ENCODE assay signal across 17 cellular contexts in the genomic region with DNA sequence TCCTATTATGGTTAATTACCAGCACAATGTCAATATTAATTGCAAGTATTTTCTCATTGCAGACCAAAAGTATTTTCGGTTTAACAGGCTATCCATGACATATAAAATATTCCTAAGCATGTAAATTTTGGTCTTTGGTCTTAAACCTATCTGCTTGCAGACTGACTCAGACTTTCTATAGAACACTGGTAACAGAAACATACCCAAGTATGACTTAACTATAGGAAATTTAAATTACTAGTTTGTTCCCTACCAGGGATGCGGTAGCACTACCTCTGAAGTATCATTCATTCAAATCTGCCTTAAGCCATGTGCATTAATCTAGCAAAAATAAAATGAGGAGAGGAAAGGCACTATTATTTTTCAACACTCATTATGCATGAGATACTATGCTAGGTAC. TPM values are rescaled to one million over a fixed set of nuclear protein-coding genes. Genes with fewer than 3 reads are reported as not detected.
DNase-seq lines count a peak whose midpoint lies in the region; ATAC-seq and TF ChIP-seq lines count a peak whose summit lies in the region.
"Had no signal": no experiment of that assay in that cellular context is flagged by ENCODE, and none has a peak within 500 bp of the region (broad histone marks: within the 10 kb centered on the region; RNA-seq: fewer than 3 reads in every experiment).

No MANE protein-coding gene starts in this region.

- peak overlapping the region; percentile 71 for H3K27ac Mint-ChIP-seq in activated naive CD8-positive, alpha-beta T cell
- H3K27ac Mint-ChIP-seq in stimulated activated naive B cell treated with anti-CD40 and anti-IgM and Interleukin-4, amounts not matched to agents 10 μg/mL and 1 μg/mL and 100 μg/mL, for 72 hours, result peak overlapping the region; percentile 56
- no peak overlapping the region for H3K27ac Mint-ChIP-seq in CD8-positive, alpha-beta T cell

- peaks cover 46% of the 10 kb centered on the region for H3K79me2 ChIP-seq in DND-41 (ENCODE audit: insufficient read depth, low read length)

- intact Hi-C loops in CD8-positive, alpha-beta T cell (cut with DNase I, micrococcal nuclease), result loop anchor here in 1 of 2 experiments (10.0 kb wide), 1 partner anchor 1258 kb away; the partner anchor contains the start of gene TP53BP2

- H3K36me3 ChIP-seq in DND-41 (ENCODE audit: insufficient read depth, low read length), result peaks cover 43% of the 10 kb centered on the region
- H3K36me3 ChIP-seq in CD8-positive, alpha-beta T cell (ENCODE audit: insufficient read depth, low read length), result no peaks in the 10 kb centered on the region

- no peaks in the 10 kb centered on the region for H3K27me3 Mint-ChIP-seq in activated T-cell treated with anti-CD3 and anti-CD28 coated beads, Interleukin-2, amount 50 U/mL, for 4 hours (ENCODE audit: low read depth)
- no peaks in the 10 kb centered on the region for H3K27me3 Mint-ChIP-seq in activated naive CD8-positive, alpha-beta T cell
- no peaks in the 10 kb centered on the region for H3K27me3 Mint-ChIP-seq in stimulated activated naive B cell treated with anti-CD40 and anti-IgM and Interleukin-4, amounts not matched to agents 10 μg/mL and 1 μg/mL and 100 μg/mL, for 72 hours
- H3K27me3 Mint-ChIP-seq in CD8-positive, alpha-beta T cell (ENCODE audit: low read depth), result no peaks in the 10 kb centered on the region
- H3K27me3 Mint-ChIP-seq: CD8-positive, alpha-beta memory T cell had no signal

- H3K4me1 Mint-ChIP-seq in activated T-cell treated with anti-CD3 and anti-CD28 coated beads, Interleukin-2, amount 50 U/mL, for 4 hours (ENCODE audit: low read depth), result peaks cover 59% of the 10 kb centered on the region
- H3K4me1 Mint-ChIP-seq in activated naive CD8-positive, alpha-beta T cell (ENCODE audit: low read depth), result peaks cover 55% of the 10 kb centered on the region
- H3K4me1 Mint-ChIP-seq in stimulated activated naive B cell treated with anti-CD40 and anti-IgM and Interleukin-4, amounts not matched to agents 10 μg/mL and 1 μg/mL and 100 μg/mL, for 72 hours, result peaks cover 35 to 75% of the 10 kb centered on the region in 2 donors
- peaks cover 54% of the 10 kb centered on the region for H3K4me1 Mint-ChIP-seq in CD8-positive, alpha-beta T cell (ENCODE audit: low read depth)

- H3K9ac ChIP-seq in DND-41 (ENCODE audit: low read depth, low read length), result no peak overlapping the region

- TF ChIP-seq CTCF in DND-41 (IDR thresholded peaks at IDR 0.05; ENCODE audit: borderline replicate concordance, extremely low read depth, low read length, poor library complexity, severe bottlenecking), result no peak
- no peak for TF ChIP-seq CTCF in CD8-positive, alpha-beta T cell (IDR thresholded peaks at IDR 0.05)

- no peak overlapping the region for H3K4me3 ChIP-seq in DND-41 (ENCODE audit: low read depth in 1 of 2, low read length in 2 of 2)
- H3K4me3 ChIP-seq in CD8-positive, alpha-beta T cell (ENCODE audit: low read depth, low read length), result no peak overlapping the region
- H3K4me3 ChIP-seq: K562 had no signal

- POLR2A ChIA-PET in CD8-positive, alpha-beta T cell (lab: Charles Lee), result no interaction called here

- CTCF ChIA-PET in CD8-positive, alpha-beta T cell (lab: Charles Lee), result no interaction called here

- peaks cover 44% of the 10 kb centered on the region for H3K36me3 Mint-ChIP-seq in activated T-cell treated with anti-CD3 and anti-CD28 coated beads, Interleukin-2, amount 50 U/mL, for 4 hours (ENCODE audit: insufficient read depth)
- peaks cover 20% of the 10 kb centered on the region for H3K36me3 Mint-ChIP-seq in activated naive CD8-positive, alpha-beta T cell
- H3K36me3 Mint-ChIP-seq in stimulated activated naive B cell treated with anti-CD40 and anti-IgM and Interleukin-4, amounts not matched to agents 10 μg/mL and 1 μg/mL and 100 μg/mL, for 72 hours, result peaks cover 17 to 34% of the 10 kb centered on the region in 2 donors
- peaks cover 59% of the 10 kb centered on the region for H3K36me3 Mint-ChIP-seq in CD8-positive, alpha-beta T cell

- H3K4me2 ChIP-seq in DND-41 (ENCODE audit: insufficient read depth, low read length), result peak overlapping the region; percentile 25; the same call in 1 of the 2 replicates

- no peaks in the 10 kb centered on the region for H3K9me3 ChIP-seq in DND-41 (ENCODE audit: insufficient read depth, low read length, severe bottlenecking)
- no peaks in the 10 kb centered on the region for H3K9me3 ChIP-seq in CD8-positive, alpha-beta T cell (ENCODE audit: low read length)

- H3K9me3 Mint-ChIP-seq in activated T-cell treated with anti-CD3 and anti-CD28 coated beads, Interleukin-2, amount 50 U/mL, for 4 hours, result no peaks in the 10 kb centered on the region
- no peaks in the 10 kb centered on the region for H3K9me3 Mint-ChIP-seq in activated naive CD8-positive, alpha-beta T cell (ENCODE audit: low read depth)
- peaks cover 2 to 5% of the 10 kb centered on the region in 2 donors for H3K9me3 Mint-ChIP-seq in stimulated activated naive B cell treated with anti-CD40 and anti-IgM and Interleukin-4, amounts not matched to agents 10 μg/mL and 1 μg/mL and 100 μg/mL, for 72 hours
- no peaks in the 10 kb centered on the region for H3K9me3 Mint-ChIP-seq in CD8-positive, alpha-beta T cell
- H3K9me3 Mint-ChIP-seq: CD8-positive, alpha-beta memory T cell had no signal

- no peak for ATAC-seq in activated T-cell treated with anti-CD3 and anti-CD28 coated beads, Interleukin-2, amount 50 U/mL, for 4 hours
- no peak for ATAC-seq in DND-41 (ENCODE audit: insufficient read depth, low read depth)
- no peak for ATAC-seq in stimulated activated naive B cell treated with anti-CD40 and anti-IgM and Interleukin-4, amounts not matched to agents 10 μg/mL and 1 μg/mL and 100 μg/mL, for 72 hours (replicated peaks)
- no peak for ATAC-seq in CD8-positive, alpha-beta T cell
- ATAC-seq: K562 had no signal

- H3K4me3 Mint-ChIP-seq in activated T-cell treated with anti-CD3 and anti-CD28 coated beads, Interleukin-2, amount 50 U/mL, for 4 hours, result peak overlapping the region; percentile 43
- peak overlapping the region; percentile 40 for H3K4me3 Mint-ChIP-seq in activated naive CD8-positive, alpha-beta T cell
- no peak overlapping the region for H3K4me3 Mint-ChIP-seq in stimulated activated naive B cell treated with anti-CD40 and anti-IgM and Interleukin-4, amounts not matched to agents 10 μg/mL and 1 μg/mL and 100 μg/mL, for 72 hours
- H3K4me3 Mint-ChIP-seq in CD8-positive, alpha-beta T cell, result no peak overlapping the region

- H3K27me3 ChIP-seq in DND-41 (ENCODE audit: insufficient read depth, low read length, poor library complexity), result no peaks in the 10 kb centered on the region
- H3K27me3 ChIP-seq in CD8-positive, alpha-beta T cell (ENCODE audit: insufficient read depth, low read length), result no peaks in the 10 kb centered on the region

- DNase-seq in activated T-cell treated with anti-CD3 and anti-CD28 coated beads, Interleukin-2, amount 50 U/mL, for 4 hours, result no peak
- DNase-seq in activated T-cell treated with anti-CD3 and anti-CD28 coated beads for 4 hours (no peak), DND-41 (no peak), NCI-H524 treated with DMSO at 0.1 percent for 48 hours (lab: John Stamatoyannopoulos, UW) (no peak)
- DNase-seq in stimulated activated naive B cell treated with anti-CD40 and anti-IgM and Interleukin-4, amounts not matched to agents 10 μg/mL and 1 μg/mL and 100 μg/mL, for 72 hours, result no peak
- no peak for DNase-seq in CD8-positive, alpha-beta T cell
- DNase-seq: CD8-positive, alpha-beta memory T cell; DMS 273 treated with DMSO at 0.1 percent for 48 hours; GOT3; NCI-H1105; NCI-H187; NCI-H446; NCI-H82; SHP77 treated with DMSO at 0.1 percent for 48 hours had no signal

- H2AFZ ChIP-seq in DND-41 (ENCODE audit: low read depth, low read length), result no peak overlapping the region

- no peaks in the 10 kb centered on the region for H4K20me1 ChIP-seq in DND-41 (ENCODE audit: insufficient read depth, low read length)

- peaks cover 42% of the 10 kb centered on the region for H3K4me1 ChIP-seq in DND-41 (ENCODE audit: insufficient read depth, low read length)
- H3K4me1 ChIP-seq in CD8-positive, alpha-beta T cell (ENCODE audit: insufficient read depth, low read length), result peaks cover 11% of the 10 kb centered on the region

- no peak overlapping the region for H3K27ac ChIP-seq in DND-41 (ENCODE audit: low read length)
- no peak overlapping the region for H3K27ac ChIP-seq in CD8-positive, alpha-beta T cell (ENCODE audit: low read depth, low read length)

RNA-seq across cellular contexts. Expression of gene TAF1A, which starts 2.9 kb away (rescaled TPM):
- 10 to 100 TPM; 24.8 to 34.3 (median 30.8) TPM for total RNA-seq in activated T-cell treated with anti-CD3 and anti-CD28 coated beads, Interleukin-2, amount 50 U/mL, for 4 hours
- total RNA-seq in CD8-positive, alpha-beta T cell, result 1 to 10 TPM; 5.3 to 5.6 TPM

RNA-seq across cellular contexts. Expression of gene MIA3, which starts 31.1 kb away (rescaled TPM):
- total RNA-seq in activated T-cell treated with anti-CD3 and anti-CD28 coated beads, Interleukin-2, amount 50 U/mL, for 4 hours, result 10 to 100 TPM; 33.4 to 39.1 (median 35.4) TPM
- 100 to 1,000 TPM; 132 to 144 TPM for total RNA-seq in CD8-positive, alpha-beta T cell

RNA-seq across cellular contexts. Expression of gene HHIPL2, which starts 38.9 kb away (rescaled TPM):
- 1 to 10 TPM; 1.6 to 1.7 (median 1.7) TPM for total RNA-seq in activated T-cell treated with anti-CD3 and anti-CD28 coated beads, Interleukin-2, amount 50 U/mL, for 4 hours
- under 1 TPM in 1 of 2 experiments, not detected in 1; 0.24 TPM for total RNA-seq in CD8-positive, alpha-beta T cell
- total RNA-seq: A673 had no signal

Comparison
In these comparisons a context has a peak if more than half of its experiments do, and no peak if none do; other contexts are left out.
1. H3K4me3 Mint-ChIP-seq: peak in activated T-cell treated with anti-CD3 and anti-CD28 coated beads, Interleukin-2, amount 50 U/mL, for 4 hours (single experiment) and activated naive CD8-positive, alpha-beta T cell (single experiment); none in stimulated activated naive B cell treated with anti-CD40 and anti-IgM and Interleukin-4, amounts not matched to agents 10 μg/mL and 1 μg/mL and 100 μg/mL, for 72 hours (0 of 2) and CD8-positive, alpha-beta T cell (single experiment).